8 cellular contexts compared by ENCODE assay signal in genomic region chr7:66681491-66682349, GRCh38. TPM values are rescaled to one million over a fixed set of nuclear protein-coding genes. Genes with fewer than 3 reads are reported as not detected.
DNase-seq lines count a peak whose midpoint lies in the region; ATAC-seq, FAIRE-seq and TF ChIP-seq lines count a peak whose summit lies in the region.

No MANE protein-coding gene starts in this region.

- H3K36me3 ChIP-seq in ACC112 (ENCODE audit: insufficient read depth, low read length) (no peaks in the 10 kb centered on the region), breast epithelium (no peaks in the 10 kb centered on the region), small intestine (ENCODE audit: control insufficient read depth in 2 of 2, insufficient read depth in 2 of 2, low read length in 2 of 2) (no peaks in the 10 kb centered on the region)

- peaks cover 49% of the 10 kb centered on the region for H3K79me2 ChIP-seq in ACC112 (ENCODE audit: control insufficient read depth, insufficient read depth, low read length, unreplicated experiment)

- peak overlapping the region; percentile 85 for H2AFZ ChIP-seq in ACC112 (ENCODE audit: low read length, unreplicated experiment)

- H3K27ac ChIP-seq in ACC112 (ENCODE audit: low read depth, low read length) = peak overlapping the region; percentile 84
- H3K27ac ChIP-seq in VCaP = peak overlapping the region; percentile 91
- H3K27ac ChIP-seq in breast epithelium = peak overlapping the region; percentile 96
- H3K27ac ChIP-seq in small intestine (ENCODE audit: low read depth in 1 of 2, low read length in 1 of 2) = peak overlapping the region; percentile 99 to 100

- H3K9me3 ChIP-seq in breast epithelium (no peaks in the 10 kb centered on the region), small intestine (ENCODE audit: control insufficient read depth, low read depth) (no peaks in the 10 kb centered on the region)

- peak; percentile 87 for DNase-seq in NCI-H2171 treated with DMSO at 0.1 percent for 48 hours (lab: John Stamatoyannopoulos, UW)
- peak; percentile 96 to 97 for DNase-seq in breast epithelium (ENCODE audit: low spot score in 2 of 2)
- DNase-seq in iPS-NIHi11 (ENCODE audit: low spot score) = peak; percentile 97
- peak; percentile 97 for DNase-seq in small intestine

- no peak for TF ChIP-seq CTCF in VCaP (conservative IDR thresholded peaks at IDR 0.05)
- TF ChIP-seq CTCF in breast epithelium (IDR thresholded peaks at IDR 0.05) = no peak

- 2 to 3% (median 2%) methylated on average over 44 to 78 of the region's 78 CpGs for WGBS in small intestine, 3 donors

- H3K4me3 ChIP-seq in ACC112 (ENCODE audit: low read depth, low read length) = peak overlapping the region; percentile 91
- H3K4me3 ChIP-seq in breast epithelium = peak overlapping the region; percentile 95 to 97 (median 97)
- H3K4me3 ChIP-seq in small intestine (ENCODE audit: low read depth in 1 of 2, low read length in 2 of 2) = peak overlapping the region; percentile 58 to 97

- H3K4me1 ChIP-seq in ACC112 (ENCODE audit: control insufficient read depth, insufficient read depth, low read length, unreplicated experiment) (peaks cover 4% of the 10 kb centered on the region), breast epithelium (no peaks in the 10 kb centered on the region), small intestine (ENCODE audit: control insufficient read depth in 2 of 2, insufficient read depth in 1 of 2, low read depth in 1 of 2, low read length in 1 of 2) (peaks cover 0 to 2% of the 10 kb centered on the region in 2 donors)

- FAIRE-seq in small intestine (lab: Jason Lieb, UNC) = no peak

- intact Hi-C loops in breast epithelium (cut with DNase I; ENCODE audit: low total_unique reads) = no loop called here

- H3K27me3 ChIP-seq in ACC112 (ENCODE audit: insufficient read depth, low read length) (no peaks in the 10 kb centered on the region), breast epithelium (no peaks in the 10 kb centered on the region), small intestine (ENCODE audit: control insufficient read depth in 2 of 2, insufficient read depth in 2 of 2, low read length in 2 of 2) (no peaks in the 10 kb centered on the region)

- ATAC-seq in GM18870 (IDR thresholded peaks at IDR 0.05; ENCODE audit: unreplicated experiment) (peak; percentile 89), HG03108 (IDR thresholded peaks at IDR 0.05; ENCODE audit: unreplicated experiment) (peak; percentile 88)

- peak; percentile 94 for TF ChIP-seq POLR2A in breast epithelium (IDR thresholded peaks at IDR 0.05)

RNA-seq across cellular contexts. Expression of gene KCTD7, which starts 53.0 kb away (rescaled TPM):
- total RNA-seq in breast epithelium = 10 to 100 TPM; 13.4 to 25.4 (median 18.0) TPM
- polyA plus RNA-seq in small intestine = 1 to 10 TPM; 2.5 to 5.0 (median 2.7) TPM

RNA-seq across cellular contexts. Expression of gene RABGEF1, which starts 58.8 kb away (rescaled TPM):
- 10 to 100 TPM; 33.4 to 44.9 (median 34.9) TPM for total RNA-seq in breast epithelium
- 10 to 100 TPM in 2 of 3 donors, 1 to 10 TPM in 1; 9.7 to 12.7 (median 11.0) TPM for polyA plus RNA-seq in small intestine

Comparison
In these comparisons a context has a peak if more than half of its experiments do, and no peak if none do; other contexts are left out.
1. Peak in every context shown above with its lines: DNase-seq, ATAC-seq, H3K4me3 ChIP-seq and H3K27ac ChIP-seq.